Comparison of ENCODE assay signal across 26 cellular contexts in the genomic region with DNA sequence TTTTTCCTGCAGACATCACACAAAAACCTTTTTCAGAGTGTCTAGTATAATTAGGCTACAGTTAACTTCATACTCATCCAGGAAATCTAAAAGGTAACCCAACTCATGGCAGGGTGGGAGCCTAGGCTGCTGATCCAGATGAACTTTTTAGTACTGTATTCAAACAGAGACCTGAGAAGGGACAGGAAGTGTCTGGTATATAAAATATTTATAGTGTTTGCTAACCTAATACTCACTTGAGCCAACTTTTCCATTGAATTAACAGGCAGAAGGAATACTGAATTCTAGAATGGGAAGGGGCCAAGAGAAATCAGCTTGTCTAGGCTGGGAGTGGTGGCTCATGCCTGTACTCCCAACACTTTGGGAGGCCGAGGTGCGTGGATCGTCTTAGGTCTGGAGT. TPM values are rescaled to one million over a fixed set of nuclear protein-coding genes. Genes with fewer than 3 reads are reported as not detected.
"Had no signal": no experiment of that assay in that cellular context is flagged by ENCODE, and none has a peak within 500 bp of the region (broad histone marks: within the 10 kb centered on the region; RNA-seq: fewer than 3 reads in every experiment).

No MANE protein-coding gene starts in this region.

- H3K4me1 ChIP-seq: Peyer's patch, SJCRH30 had no signal

- H3K27ac ChIP-seq: PC-9, Peyer's patch, SJCRH30 had no signal

- DNase-seq: KBM-7; MG63; NCI-H1092; NCI-H1105 treated with DMSO at 0.1 percent for 48 hours; NCI-H1417 treated with DMSO at 0.1 percent for 48 hours; NCI-H187; NCI-H2029; NCI-H2081 treated with DMSO at 0.1 percent for 48 hours; NCI-H2171; NCI-H226; NCI-H446; NCI-H510A; NCI-H524 treated with DMSO at 0.1 percent for 48 hours; NCI-H69; NCI-H774; NK-92 treated with Interleukin-12 subunit alpha and Interleukin-12 subunit beta, amount 100 ng/mL, for 24 hours; PC-9; Peyer's patch; SHP77 treated with DMSO at 0.1 percent for 48 hours; SJCRH30; T-helper 1 cell had no signal

- H3K27me3 ChIP-seq: MG63, Peyer's patch, SJCRH30 had no signal

- H3K4me3 ChIP-seq: MG63, PC-9, Peyer's patch, SJCRH30 had no signal

- H2AFZ ChIP-seq: PC-9 had no signal

- H3K4me2 ChIP-seq: PC-9 had no signal

- H3K9me3 ChIP-seq: MG63, Peyer's patch, SJCRH30 had no signal

- ATAC-seq: Right ventricle myocardium inferior, SK-N-SH treated with all-trans-retinoic acid at 6 μM for 48 hours had no signal

RNA-seq across cellular contexts. Expression of a gene that starts 22.2 kb away (rescaled TPM):
- total RNA-seq: HT-29, LHCN-M2, OCI-LY7, Peyer's patch had no signal
